8 cellular contexts compared by ENCODE assay signal in the genomic region with DNA sequence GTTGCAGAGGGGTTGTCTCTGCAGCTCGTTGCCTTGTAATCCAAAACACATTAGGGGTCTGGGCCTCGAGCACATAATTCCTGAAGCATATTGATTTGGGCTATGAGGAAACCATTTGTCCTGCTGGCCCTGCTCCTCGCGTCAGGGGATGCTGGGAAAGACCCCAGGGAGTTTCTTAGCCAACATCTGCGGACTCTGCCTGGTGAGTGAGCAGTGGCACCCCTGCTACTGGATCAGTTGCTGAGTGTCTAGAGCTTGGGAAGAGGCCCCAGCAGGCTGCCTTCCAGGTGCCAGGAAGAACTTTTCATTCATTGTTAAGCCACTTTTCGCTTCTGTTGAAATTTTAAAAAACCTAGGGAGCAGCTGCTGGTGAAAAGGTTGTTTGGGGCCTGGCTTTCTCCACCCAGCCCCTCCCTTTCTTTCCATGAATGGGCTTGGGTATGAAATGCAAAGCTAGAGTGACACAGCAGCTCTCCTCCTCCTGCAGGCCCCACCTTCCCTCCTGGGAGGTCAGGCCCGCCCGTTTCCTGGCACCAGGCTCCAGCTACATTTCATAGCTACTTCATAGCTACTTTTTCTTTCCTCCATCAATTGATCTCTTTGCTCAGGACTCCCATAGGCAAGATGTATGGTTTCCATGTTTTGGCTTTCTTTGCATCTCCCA. TPM values are rescaled to one million over a fixed set of nuclear protein-coding genes. Genes with fewer than 3 reads are reported as not detected.
DNase-seq lines count a peak whose midpoint lies in the region; ATAC-seq and TF ChIP-seq lines count a peak whose summit lies in the region.

No MANE protein-coding gene starts in this region.

- ATAC-seq in CD4-positive, CD25-positive, alpha-beta regulatory T cell (ENCODE audit: low read depth in 2 of 2), result no peak
- no peak for ATAC-seq in GM21381 (IDR thresholded peaks at IDR 0.05; ENCODE audit: unreplicated experiment)

- H3K36me3 ChIP-seq in CD4-positive, CD25-positive, alpha-beta regulatory T cell (ENCODE audit: control insufficient read depth, insufficient read depth, low read length), result peaks cover 68% of the 10 kb centered on the region

- TF ChIP-seq CTCF in GM10248 (IDR thresholded peaks at IDR 0.05; ENCODE audit: control extremely low read depth, extremely low read depth, low read depth, missing control alignments), result no peak

- no peaks in the 10 kb centered on the region for H3K9me3 ChIP-seq in CD4-positive, CD25-positive, alpha-beta regulatory T cell (ENCODE audit: control insufficient read depth in 2 of 2, low read length in 2 of 2)

- peaks cover 56% of the 10 kb centered on the region for H3K36me3 Mint-ChIP-seq in CD4-positive, CD25-positive, alpha-beta regulatory T cell
- peaks cover 75% of the 10 kb centered on the region for H3K36me3 Mint-ChIP-seq in activated T-helper 2 cell treated with anti-CD3 and anti-CD28 coated beads, Interferon-gamma antibody, Interleukin-2, Interleukin-4, amounts not matched to agents 10 μg/mL and 5 μg/mL and 100 μg/mL, durations not matched to agents 14 hours and 24 hours and 36 hours (ENCODE audit: low read depth)

- no peak overlapping the region for H3K4me3 ChIP-seq in CD4-positive, CD25-positive, alpha-beta regulatory T cell (ENCODE audit: low read depth, low read length)

- no peaks in the 10 kb centered on the region for H3K27me3 ChIP-seq in CD4-positive, CD25-positive, alpha-beta regulatory T cell (ENCODE audit: control insufficient read depth, insufficient read depth, low read length)

- H3K27ac ChIP-seq in CD4-positive, CD25-positive, alpha-beta regulatory T cell (ENCODE audit: insufficient read depth, low read length, poor library complexity, severe bottlenecking), result no peak overlapping the region

- intact Hi-C loops in activated T-helper 2 cell treated with anti-CD3 and anti-CD28 coated beads, Interferon-gamma antibody, Interleukin-2, Interleukin-4, amounts not matched to agents 10 μg/mL and 5 μg/mL and 100 μg/mL, durations not matched to agents 14 hours and 24 hours and 36 hours (cut with micrococcal nuclease), result loop anchor here (5.0 kb wide), 2 partner anchors 73 to 403 kb away; a partner anchor contains a TSS

- peak overlapping the region; percentile 20 to 52 (median 32) for H3K27ac Mint-ChIP-seq in CD4-positive, CD25-positive, alpha-beta regulatory T cell
- H3K27ac Mint-ChIP-seq in activated T-helper 2 cell treated with anti-CD3 and anti-CD28 coated beads, Interferon-gamma antibody, Interleukin-2, Interleukin-4, amounts not matched to agents 10 μg/mL and 5 μg/mL and 100 μg/mL, durations not matched to agents 14 hours and 24 hours and 36 hours, result peak overlapping the region; percentile 46

- peak in 1 of 3 donors; percentile 73 for DNase-seq in CD4-positive, CD25-positive, alpha-beta regulatory T cell
- DNase-seq in HUDEP-2 (lab: John Stamatoyannopoulos, UW; ENCODE audit: unreplicated experiment in 76 of 76), result peak in 64 of 76 experiments; percentile 5 to 75 (median 41)
- DNase-seq in activated T-helper 2 cell treated with anti-CD3 and anti-CD28 coated beads, Interferon-gamma antibody, Interleukin-2, Interleukin-4, amounts not matched to agents 10 μg/mL and 5 μg/mL and 100 μg/mL, durations not matched to agents 14 hours and 24 hours and 36 hours (ENCODE audit: low spot score), result no peak
- DNase-seq in iPS-NIHi7 (ENCODE audit: extremely low spot score), result peak; percentile 89
- no peak for DNase-seq in GM10248 (ENCODE audit: extremely low spot score)
- no peak for DNase-seq in CD1c-positive myeloid dendritic cell (ENCODE audit: extremely low spot score)
- DNase-seq in activated CD8-positive, alpha-beta memory T cell treated with anti-CD3 and anti-CD28 coated beads, Interleukin-2, amount 50 U/mL, for 48 hours, result no peak

- H3K9me3 Mint-ChIP-seq in CD4-positive, CD25-positive, alpha-beta regulatory T cell, result peaks cover 0 to 1% (median 0%) of the 10 kb centered on the region in 7 donors
- no peaks in the 10 kb centered on the region for H3K9me3 Mint-ChIP-seq in activated T-helper 2 cell treated with anti-CD3 and anti-CD28 coated beads, Interferon-gamma antibody, Interleukin-2, Interleukin-4, amounts not matched to agents 10 μg/mL and 5 μg/mL and 100 μg/mL, durations not matched to agents 14 hours and 24 hours and 36 hours

- peaks cover 6% of the 10 kb centered on the region for H3K4me1 ChIP-seq in CD4-positive, CD25-positive, alpha-beta regulatory T cell (ENCODE audit: control insufficient read depth, insufficient read depth, low read length, poor library complexity, severe bottlenecking)

- POLR2A ChIA-PET in GM10248 (lab: Yijun Ruan, JAX), result no interaction called here

- no peak overlapping the region for H3K4me3 Mint-ChIP-seq in CD4-positive, CD25-positive, alpha-beta regulatory T cell
- H3K4me3 Mint-ChIP-seq in activated T-helper 2 cell treated with anti-CD3 and anti-CD28 coated beads, Interferon-gamma antibody, Interleukin-2, Interleukin-4, amounts not matched to agents 10 μg/mL and 5 μg/mL and 100 μg/mL, durations not matched to agents 14 hours and 24 hours and 36 hours (ENCODE audit: low read depth), result no peak overlapping the region

- H3K4me1 Mint-ChIP-seq in CD4-positive, CD25-positive, alpha-beta regulatory T cell, result peaks cover 0 to 21% (median 6%) of the 10 kb centered on the region in 4 donors
- peaks cover 13% of the 10 kb centered on the region for H3K4me1 Mint-ChIP-seq in activated T-helper 2 cell treated with anti-CD3 and anti-CD28 coated beads, Interferon-gamma antibody, Interleukin-2, Interleukin-4, amounts not matched to agents 10 μg/mL and 5 μg/mL and 100 μg/mL, durations not matched to agents 14 hours and 24 hours and 36 hours (ENCODE audit: low read depth)

- no peaks in the 10 kb centered on the region for H3K27me3 Mint-ChIP-seq in CD4-positive, CD25-positive, alpha-beta regulatory T cell
- no peaks in the 10 kb centered on the region for H3K27me3 Mint-ChIP-seq in activated T-helper 2 cell treated with anti-CD3 and anti-CD28 coated beads, Interferon-gamma antibody, Interleukin-2, Interleukin-4, amounts not matched to agents 10 μg/mL and 5 μg/mL and 100 μg/mL, durations not matched to agents 14 hours and 24 hours and 36 hours (ENCODE audit: low read depth)

- CTCF ChIA-PET in GM10248 (lab: Yijun Ruan, JAX), result interaction anchor here (0.7 to 2.4 kb wide), 14 partner anchors 8 to 385 kb away, joined by 3 to 22 read pairs (median 5); a partner anchor contains a TSS

RNA-seq across cellular contexts. Expression of a gene that starts 26.8 kb away (rescaled TPM):
- not detected for total RNA-seq in CD4-positive, CD25-positive, alpha-beta regulatory T cell
- polyA plus RNA-seq in CD4-positive, CD25-positive, alpha-beta regulatory T cell, result under 1 TPM in 2 of 4 donors, not detected in 2; 0.13 to 0.14 TPM
- total RNA-seq in activated T-helper 2 cell treated with anti-CD3 and anti-CD28 coated beads, Interferon-gamma antibody, Interleukin-2, Interleukin-4, amounts not matched to agents 10 μg/mL and 5 μg/mL and 100 μg/mL, durations not matched to agents 14 hours and 24 hours and 36 hours, result not detected in 2 replicates

Comparison
In these comparisons a context has a peak if more than half of its experiments do, and no peak if none do; other contexts are left out.
1. DNase-seq: peak in HUDEP-2 (64 of 76) and iPS-NIHi7 (single experiment); none in activated T-helper 2 cell treated with anti-CD3 and anti-CD28 coated beads, Interferon-gamma antibody, Interleukin-2, Interleukin-4, amounts not matched to agents 10 μg/mL and 5 μg/mL and 100 μg/mL, durations not matched to agents 14 hours and 24 hours and 36 hours (single experiment), GM10248 (single experiment), CD1c-positive myeloid dendritic cell (single experiment) and activated CD8-positive, alpha-beta memory T cell treated with anti-CD3 and anti-CD28 coated beads, Interleukin-2, amount 50 U/mL, for 48 hours (single experiment).